ENCODE assay signal across 1 cellular context in the genomic region with DNA sequence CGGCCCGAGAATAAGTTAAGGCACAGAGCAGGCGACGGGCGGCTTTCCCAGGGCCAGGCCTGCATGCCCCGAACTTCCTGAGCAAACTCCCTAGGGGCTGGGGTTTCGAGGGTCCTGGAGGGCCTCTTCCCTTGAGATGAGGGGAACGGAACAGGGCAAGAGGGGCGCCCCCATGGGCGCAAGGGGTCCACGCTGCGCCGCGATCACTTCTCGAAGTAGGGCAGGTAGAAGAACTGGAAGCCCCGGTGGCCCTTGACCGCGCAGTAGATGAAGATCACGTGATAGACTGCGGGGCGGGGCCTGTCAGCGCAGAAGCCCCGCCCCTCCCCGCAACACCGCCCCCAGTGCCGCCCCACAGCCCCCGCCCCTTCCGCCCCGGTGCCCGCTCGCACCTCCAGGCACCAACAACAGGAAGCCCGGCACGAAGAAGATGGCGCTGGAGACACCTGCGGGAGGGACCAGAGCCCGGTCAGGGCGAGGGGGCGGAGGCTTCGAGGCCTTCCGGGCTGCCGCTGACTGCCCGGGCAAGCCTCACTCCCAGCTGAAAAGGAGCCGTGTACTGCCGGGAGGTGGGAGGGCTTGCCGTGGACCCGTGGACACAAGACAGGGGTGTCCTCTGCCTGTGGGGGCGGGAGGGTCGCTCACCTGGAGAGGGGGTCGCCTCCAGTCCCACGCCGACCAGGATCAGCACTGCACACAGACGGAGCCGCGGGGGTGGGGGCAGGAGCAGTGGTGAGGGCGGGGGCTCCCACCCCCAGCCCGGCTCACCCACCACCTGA.
TF ChIP-seq lines count a peak whose summit lies in the region.

No MANE protein-coding gene starts in this region.

TF ChIP-seq in HepG2, 621 proteins besides CTCF, POLR2A, EP300 and RAD21 (continued from another document and continues in another):
- TF ChIP-seq POLR2G (IDR thresholded peaks at IDR 0.05; ENCODE audit: low read depth, low read length) (peak; percentile 82), DRAP1 (CRISPR knock-in tag; IDR thresholded peaks at IDR 0.05) (peak; percentile 67), HNRNPH1 (optimal IDR thresholded peaks at IDR 0.05; ENCODE audit: low read depth, low read length) (no peak), RARG (CRISPR knock-in tag; IDR thresholded peaks at IDR 0.05; ENCODE audit: low read depth) (no peak), SKIL (CRISPR knock-in tag; IDR thresholded peaks at IDR 0.05; ENCODE audit: borderline replicate concordance) (no peak), HMG20A (CRISPR knock-in tag; IDR thresholded peaks at IDR 0.05; ENCODE audit: borderline replicate concordance) (no peak), NAIF1 (CRISPR knock-in tag; IDR thresholded peaks at IDR 0.05; ENCODE audit: borderline replicate concordance) (no peak), IRF2 (CRISPR knock-in tag; IDR thresholded peaks at IDR 0.05) (no peak), ZNF414 (CRISPR knock-in tag; IDR thresholded peaks at IDR 0.05) (peak; percentile 73; the same call in 1 of the 2 replicates), ZNF335 (CRISPR knock-in tag; IDR thresholded peaks at IDR 0.05) (no peak), EEA1 (CRISPR knock-in tag; IDR thresholded peaks at IDR 0.05; ENCODE audit: borderline replicate concordance) (peak; percentile 57; the same call in 1 of the 2 replicates), ZNF773 (CRISPR knock-in tag; IDR thresholded peaks at IDR 0.05; ENCODE audit: borderline replicate concordance) (no peak), NPAS2 (CRISPR knock-in tag; IDR thresholded peaks at IDR 0.05; ENCODE audit: borderline replicate concordance) (no peak), MXI1 (IDR thresholded peaks at IDR 0.05; ENCODE audit: borderline replicate concordance, low read depth, low read length) (peak; percentile 57; the same call in 1 of the 3 replicates), IKZF1 (IDR thresholded peaks at IDR 0.05) (no peak), TEAD3 (CRISPR knock-in tag; optimal IDR thresholded peaks at IDR 0.05; ENCODE audit: borderline replicate concordance) (peak; percentile 5), MZF1 (CRISPR knock-in tag; IDR thresholded peaks at IDR 0.05; ENCODE audit: borderline replicate concordance) (no peak), ZNF468 (CRISPR knock-in tag; IDR thresholded peaks at IDR 0.05) (no peak), NCOA2 (CRISPR knock-in tag; IDR thresholded peaks at IDR 0.05) (no peak; the same call in 1 of the 2 replicates), GLMP (CRISPR knock-in tag; IDR thresholded peaks at IDR 0.05; ENCODE audit: borderline replicate concordance) (no peak), SP5 (CRISPR knock-in tag; IDR thresholded peaks at IDR 0.05; ENCODE audit: borderline replicate concordance, low read depth) (peak; percentile 42; the same call in 1 of the 2 replicates), HOXA9 (CRISPR knock-in tag; IDR thresholded peaks at IDR 0.05; ENCODE audit: borderline replicate concordance) (0 out of 2 replicates have a peak, but pooled peaks have one; percentile 64), SMAD9 (CRISPR knock-in tag; IDR thresholded peaks at IDR 0.05) (peak; percentile 38; the same call in 1 of the 2 replicates), ZFAT (CRISPR knock-in tag; conservative IDR thresholded peaks at IDR 0.05) (no peak), ZNF670 (CRISPR knock-in tag; IDR thresholded peaks at IDR 0.05; ENCODE audit: borderline replicate concordance) (no peak), MAFG (CRISPR knock-in tag; IDR thresholded peaks at IDR 0.05) (0 out of 2 replicates have a peak, but pooled peaks have one; percentile 27), DR1 (CRISPR knock-in tag; IDR thresholded peaks at IDR 0.05) (peak; percentile 44; the same call in 1 of the 2 replicates), ZNF850 (CRISPR knock-in tag; conservative IDR thresholded peaks at IDR 0.05) (no peak), CBFB (CRISPR knock-in tag; IDR thresholded peaks at IDR 0.05) (0 out of 2 replicates have a peak, but pooled peaks have one; percentile 54), ISL2 (CRISPR knock-in tag; IDR thresholded peaks at IDR 0.05) (no peak), SOX6 (IDR thresholded peaks at IDR 0.05) (no peak), SOX6 (CRISPR knock-in tag; IDR thresholded peaks at IDR 0.05) (no peak), MNT (IDR thresholded peaks at IDR 0.05) (no peak)
- TF ChIP-seq, protein P1, sequence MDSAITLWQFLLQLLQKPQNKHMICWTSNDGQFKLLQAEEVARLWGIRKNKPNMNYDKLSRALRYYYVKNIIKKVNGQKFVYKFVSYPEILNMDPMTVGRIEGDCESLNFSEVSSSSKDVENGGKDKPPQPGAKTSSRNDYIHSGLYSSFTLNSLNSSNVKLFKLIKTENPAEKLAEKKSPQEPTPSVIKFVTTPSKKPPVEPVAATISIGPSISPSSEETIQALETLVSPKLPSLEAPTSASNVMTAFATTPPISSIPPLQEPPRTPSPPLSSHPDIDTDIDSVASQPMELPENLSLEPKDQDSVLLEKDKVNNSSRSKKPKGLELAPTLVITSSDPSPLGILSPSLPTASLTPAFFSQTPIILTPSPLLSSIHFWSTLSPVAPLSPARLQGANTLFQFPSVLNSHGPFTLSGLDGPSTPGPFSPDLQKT (CRISPR knock-in tag; IDR thresholded peaks at IDR 0.05; ENCODE audit: borderline replicate concordance), result no peak
- TF ChIP-seq, protein P2, sequence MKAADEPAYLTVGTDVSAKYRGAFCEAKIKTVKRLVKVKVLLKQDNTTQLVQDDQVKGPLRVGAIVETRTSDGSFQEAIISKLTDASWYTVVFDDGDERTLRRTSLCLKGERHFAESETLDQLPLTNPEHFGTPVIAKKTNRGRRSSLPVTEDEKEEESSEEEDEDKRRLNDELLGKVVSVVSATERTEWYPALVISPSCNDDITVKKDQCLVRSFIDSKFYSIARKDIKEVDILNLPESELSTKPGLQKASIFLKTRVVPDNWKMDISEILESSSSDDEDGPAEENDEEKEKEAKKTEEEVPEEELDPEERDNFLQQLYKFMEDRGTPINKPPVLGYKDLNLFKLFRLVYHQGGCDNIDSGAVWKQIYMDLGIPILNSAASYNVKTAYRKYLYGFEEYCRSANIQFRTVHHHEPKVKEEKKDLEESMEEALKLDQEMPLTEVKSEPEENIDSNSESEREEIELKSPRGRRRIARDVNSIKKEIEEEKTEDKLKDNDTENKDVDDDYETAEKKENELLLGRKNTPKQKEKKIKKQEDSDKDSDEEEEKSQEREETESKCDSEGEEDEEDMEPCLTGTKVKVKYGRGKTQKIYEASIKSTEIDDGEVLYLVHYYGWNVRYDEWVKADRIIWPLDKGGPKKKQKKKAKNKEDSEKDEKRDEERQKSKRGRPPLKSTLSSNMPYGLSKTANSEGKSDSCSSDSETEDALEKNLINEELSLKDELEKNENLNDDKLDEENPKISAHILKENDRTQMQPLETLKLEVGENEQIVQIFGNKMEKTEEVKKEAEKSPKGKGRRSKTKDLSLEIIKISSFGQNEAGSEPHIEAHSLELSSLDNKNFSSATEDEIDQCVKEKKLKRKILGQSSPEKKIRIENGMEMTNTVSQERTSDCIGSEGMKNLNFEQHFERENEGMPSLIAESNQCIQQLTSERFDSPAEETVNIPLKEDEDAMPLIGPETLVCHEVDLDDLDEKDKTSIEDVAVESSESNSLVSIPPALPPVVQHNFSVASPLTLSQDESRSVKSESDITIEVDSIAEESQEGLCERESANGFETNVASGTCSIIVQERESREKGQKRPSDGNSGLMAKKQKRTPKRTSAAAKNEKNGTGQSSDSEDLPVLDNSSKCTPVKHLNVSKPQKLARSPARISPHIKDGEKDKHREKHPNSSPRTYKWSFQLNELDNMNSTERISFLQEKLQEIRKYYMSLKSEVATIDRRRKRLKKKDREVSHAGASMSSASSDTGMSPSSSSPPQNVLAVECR (CRISPR knock-in tag; IDR thresholded peaks at IDR 0.05; ENCODE audit: borderline replicate concordance), result peak; percentile 70; the same call in 1 of the 2 replicates
- TF ChIP-seq, protein P3, sequence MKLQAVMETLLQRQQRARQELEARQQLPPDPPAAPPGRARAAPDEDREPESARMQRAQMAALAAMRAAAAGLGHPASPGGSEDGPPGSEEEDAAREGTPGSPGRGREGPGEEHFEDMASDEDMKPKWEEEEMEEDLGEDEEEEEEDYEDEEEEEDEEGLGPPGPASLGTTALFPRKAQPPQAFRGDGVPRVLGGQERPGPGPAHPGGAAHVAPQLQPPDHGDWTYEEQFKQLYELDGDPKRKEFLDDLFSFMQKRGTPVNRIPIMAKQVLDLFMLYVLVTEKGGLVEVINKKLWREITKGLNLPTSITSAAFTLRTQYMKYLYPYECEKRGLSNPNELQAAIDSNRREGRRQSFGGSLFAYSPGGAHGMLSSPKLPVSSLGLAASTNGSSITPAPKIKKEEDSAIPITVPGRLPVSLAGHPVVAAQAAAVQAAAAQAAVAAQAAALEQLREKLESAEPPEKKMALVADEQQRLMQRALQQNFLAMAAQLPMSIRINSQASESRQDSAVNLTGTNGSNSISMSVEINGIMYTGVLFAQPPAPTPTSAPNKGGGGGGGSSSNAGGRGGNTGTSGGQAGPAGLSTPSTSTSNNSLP (IDR thresholded peaks at IDR 0.05; ENCODE audit: low read depth, low read length), result no peak
- TF ChIP-seq, protein P4, sequence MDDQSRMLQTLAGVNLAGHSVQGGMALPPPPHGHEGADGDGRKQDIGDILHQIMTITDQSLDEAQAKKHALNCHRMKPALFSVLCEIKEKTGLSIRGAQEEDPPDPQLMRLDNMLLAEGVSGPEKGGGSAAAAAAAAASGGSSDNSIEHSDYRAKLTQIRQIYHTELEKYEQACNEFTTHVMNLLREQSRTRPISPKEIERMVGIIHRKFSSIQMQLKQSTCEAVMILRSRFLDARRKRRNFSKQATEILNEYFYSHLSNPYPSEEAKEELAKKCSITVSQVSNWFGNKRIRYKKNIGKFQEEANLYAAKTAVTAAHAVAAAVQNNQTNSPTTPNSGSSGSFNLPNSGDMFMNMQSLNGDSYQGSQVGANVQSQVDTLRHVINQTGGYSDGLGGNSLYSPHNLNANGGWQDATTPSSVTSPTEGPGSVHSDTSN (CRISPR knock-in tag; IDR thresholded peaks at IDR 0.05; ENCODE audit: borderline replicate concordance), result no peak
- TF ChIP-seq, protein P5, sequence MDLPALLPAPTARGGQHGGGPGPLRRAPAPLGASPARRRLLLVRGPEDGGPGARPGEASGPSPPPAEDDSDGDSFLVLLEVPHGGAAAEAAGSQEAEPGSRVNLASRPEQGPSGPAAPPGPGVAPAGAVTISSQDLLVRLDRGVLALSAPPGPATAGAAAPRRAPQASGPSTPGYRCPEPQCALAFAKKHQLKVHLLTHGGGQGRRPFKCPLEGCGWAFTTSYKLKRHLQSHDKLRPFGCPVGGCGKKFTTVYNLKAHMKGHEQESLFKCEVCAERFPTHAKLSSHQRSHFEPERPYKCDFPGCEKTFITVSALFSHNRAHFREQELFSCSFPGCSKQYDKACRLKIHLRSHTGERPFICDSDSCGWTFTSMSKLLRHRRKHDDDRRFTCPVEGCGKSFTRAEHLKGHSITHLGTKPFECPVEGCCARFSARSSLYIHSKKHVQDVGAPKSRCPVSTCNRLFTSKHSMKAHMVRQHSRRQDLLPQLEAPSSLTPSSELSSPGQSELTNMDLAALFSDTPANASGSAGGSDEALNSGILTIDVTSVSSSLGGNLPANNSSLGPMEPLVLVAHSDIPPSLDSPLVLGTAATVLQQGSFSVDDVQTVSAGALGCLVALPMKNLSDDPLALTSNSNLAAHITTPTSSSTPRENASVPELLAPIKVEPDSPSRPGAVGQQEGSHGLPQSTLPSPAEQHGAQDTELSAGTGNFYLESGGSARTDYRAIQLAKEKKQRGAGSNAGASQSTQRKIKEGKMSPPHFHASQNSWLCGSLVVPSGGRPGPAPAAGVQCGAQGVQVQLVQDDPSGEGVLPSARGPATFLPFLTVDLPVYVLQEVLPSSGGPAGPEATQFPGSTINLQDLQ (CRISPR knock-in tag; IDR thresholded peaks at IDR 0.05), result no peak
